10 cellular contexts compared by ENCODE assay signal in the genomic region with DNA sequence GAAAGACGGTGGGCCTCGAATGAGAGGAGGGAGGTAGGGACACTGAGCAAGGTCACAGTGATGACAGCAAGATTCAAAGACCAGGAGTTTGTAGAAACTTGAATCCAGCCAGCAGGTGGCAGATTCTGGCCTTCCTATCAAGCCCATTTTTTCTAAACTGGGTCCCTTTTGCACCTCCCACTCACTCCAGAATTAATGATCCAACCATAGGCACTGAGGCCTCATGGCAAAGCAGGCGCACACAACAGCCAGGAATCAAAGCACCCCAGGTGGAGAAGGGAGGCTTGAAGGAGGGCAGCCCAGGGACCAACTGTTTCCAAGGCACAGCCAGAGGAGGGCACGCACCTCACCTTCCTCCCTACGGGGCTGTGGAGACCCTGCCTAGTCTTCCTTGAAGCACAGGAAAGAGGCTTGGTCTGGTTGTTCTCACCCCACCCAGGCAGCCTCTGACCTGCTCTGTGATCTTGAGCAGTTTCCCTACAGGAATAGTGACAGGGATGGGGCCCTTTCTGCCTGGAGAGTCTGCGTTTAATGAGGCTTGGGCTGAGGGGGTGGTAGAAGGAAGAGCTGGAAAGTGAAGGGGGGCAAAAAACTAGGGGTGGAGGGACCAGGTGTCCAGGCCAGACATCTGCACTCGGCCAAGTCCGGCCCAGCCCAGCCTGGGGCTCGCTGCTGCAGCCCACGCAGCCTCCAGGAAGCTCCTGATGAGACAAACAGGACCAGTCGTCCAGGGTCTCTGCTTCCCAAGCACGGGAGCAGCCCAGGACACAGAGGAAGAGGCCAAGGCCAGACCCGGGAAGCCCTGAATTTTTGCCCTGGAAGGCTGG.
A peak's percentile ranks its signal among the peaks of the same experiment; 100 is the strongest.
DNase-seq lines count a peak whose midpoint lies in the region; ATAC-seq, FAIRE-seq and TF ChIP-seq lines count a peak whose summit lies in the region.
"Had no signal": no experiment of that assay in that cellular context is flagged by ENCODE, and none has a peak within 500 bp of the region (broad histone marks: within the 10 kb centered on the region; RNA-seq: fewer than 3 reads in every experiment).

No MANE protein-coding gene starts in this region.

- FAIRE-seq in H1 (lab: Jason Lieb, UNC): peak; percentile 81

- peak overlapping the region; percentile 61; the same call in 1 of the 2 replicates for H2BK5ac ChIP-seq in H1 (ENCODE audit: low read depth, low read length)

- H2AFZ ChIP-seq in H1 (ENCODE audit: low read length): 0 out of 2 replicates have a peak overlapping the region, but pooled peaks have one; percentile 68

- ATAC-seq in GM21825 (IDR thresholded peaks at IDR 0.05; ENCODE audit: unreplicated experiment): no peak
- ATAC-seq in GM19455 (IDR thresholded peaks at IDR 0.05; ENCODE audit: unreplicated experiment): no peak

- H3K27me3 ChIP-seq in H1 (replicated peaks in 1 of 4; ENCODE audit: control insufficient read depth in 3 of 4, extremely low read depth in 1 of 4, insufficient read depth in 3 of 4, low read length in 3 of 4): no peaks in the 10 kb centered on the region; a peak in 1 of 7 replicates

- CTCF ChIA-PET in RWPE1 (lab: Yijun Ruan, JAX) (interaction anchor here (0.7 to 1.9 kb wide), 6 partner anchors 29 to 194 kb away, joined by 3 to 9 read pairs (median 4); no protein-coding TSS in a partner anchor), H1 (lab: Charles Lee; ENCODE audit: partially characterized antibody) (interaction anchor here (0.6 to 4.2 kb wide), 12 partner anchors 9 to 301 kb away, joined by 3 to 38 read pairs (median 5); no protein-coding TSS in a partner anchor)

- no peak overlapping the region for H3K4ac ChIP-seq in H1 (replicated peaks; ENCODE audit: insufficient read length, low read depth, low read length)

- H4K91ac ChIP-seq in H1 (replicated peaks; ENCODE audit: insufficient read length, low read length): peak overlapping the region; percentile 63

- H3K4me2 ChIP-seq in H1 (ENCODE audit: insufficient read depth in 1 of 2, low read depth in 2 of 2, low read length in 2 of 2): no peak overlapping the region

- H3K56ac ChIP-seq in H1 (replicated peaks; ENCODE audit: insufficient read length, low read depth, low read length): no peak overlapping the region

- H4K20me1 ChIP-seq in H1 (replicated peaks in 1 of 2; ENCODE audit: control insufficient read depth in 1 of 2, insufficient read depth in 2 of 2, low read length in 2 of 2): no peaks in the 10 kb centered on the region

- 72% methylated on average over 13 of the region's 13 CpGs; no CpG with 5 or more reads in 1 of the 2 experiments for WGBS in H1 (ENCODE audit: extremely low coverage in 1 of 2, insufficient coverage in 1 of 2, insufficient read length in 1 of 2, insufficient replicate concordance in 2 of 2, low coverage in 1 of 2, low lambda C conversion rate in 2 of 2, missing lambda C conversion rate in 1 of 2), 2 experiments

- H4K5ac ChIP-seq in H1 (ENCODE audit: insufficient read length, low read depth, low read length): no peak overlapping the region

- DNase-seq in GM20000 (ENCODE audit: low spot score) (no peak), RWPE1 (ENCODE audit: low spot score) (peak; percentile 40), H1 (ENCODE audit: low read depth in 1 of 2, low spot score in 2 of 2) (peak; percentile 19 to 54), medulla oblongata (ENCODE audit: extremely low spot score) (peak; percentile 85), ureter (ENCODE audit: low spot score) (peak; percentile 54)
- DNase-seq: naive B cell had no signal

- POLR2A ChIA-PET in RWPE1 (lab: Yijun Ruan, JAX; ENCODE audit: low non-redundant PET): no interaction called here
- POLR2A ChIA-PET in H1 (lab: Charles Lee; ENCODE audit: partially characterized antibody): interaction anchor here (1.1 kb wide), 1 partner anchor 145 kb away, joined by 4 read pairs; no protein-coding TSS in a partner anchor

- H3K79me2 ChIP-seq in H1 (ENCODE audit: control insufficient read depth in 1 of 2, insufficient read depth in 2 of 2, low read length in 2 of 2): no peaks in the 10 kb centered on the region

- no peaks in the 10 kb centered on the region for H3K9me3 ChIP-seq in H1 (ENCODE audit: insufficient read depth in 2 of 2, low read depth in 1 of 2, low read length in 1 of 2)
- H3K9me3 ChIP-seq: SJSA1 had no signal

- H3K79me1 ChIP-seq in H1 (ENCODE audit: low read depth, low read length): no peaks in the 10 kb centered on the region

- H3K4me1 ChIP-seq in H1 (replicated peaks in 1 of 4; ENCODE audit: control insufficient read depth in 3 of 4, insufficient read depth in 4 of 4, low read length in 3 of 4): peaks cover 0 to 7% (median 4%) of the 10 kb centered on the region in 4 experiments; a peak in 4 of 7 replicates
- H3K4me1 ChIP-seq: SJSA1 had no signal

- H2BK120ac ChIP-seq in H1 (replicated peaks; ENCODE audit: low read depth, low read length): no peak overlapping the region

- H3K36me3 ChIP-seq in H1 (ENCODE audit: control insufficient read depth in 2 of 4, insufficient read depth in 4 of 4, low read length in 3 of 4): no peaks in the 10 kb centered on the region
- H3K36me3 ChIP-seq: SJSA1 had no signal

- TF ChIP-seq CTCF in C4-2B (conservative IDR thresholded peaks at IDR 0.05) (peak; percentile 68), GM20000 (IDR thresholded peaks at IDR 0.05; ENCODE audit: extremely low read depth, missing control alignments) (peak; percentile 29), RWPE1 (conservative IDR thresholded peaks at IDR 0.05; ENCODE audit: low read depth) (no peak; the same call in 1 of the 2 replicates), H1 (IDR thresholded peaks at IDR 0.05; ENCODE audit: control extremely low read depth in 1 of 3, insufficient read depth in 1 of 3, low read depth in 1 of 3, low read length in 3 of 3) (peak in 2 of 3 experiments; percentile 56 to 61; a peak in 3 of 4 replicates)

- H3K9ac ChIP-seq in H1 (replicated peaks in 1 of 4; ENCODE audit: extremely low read depth in 1 of 4, low read depth in 3 of 4, low read length in 3 of 4): no peak overlapping the region

- no peak for TF ChIP-seq EP300 in H1 (IDR thresholded peaks at IDR 0.05; ENCODE audit: borderline replicate concordance in 1 of 2, low read depth in 2 of 2, low read length in 2 of 2)

- TF ChIP-seq POLR2A in H1 (IDR thresholded peaks at IDR 0.05; ENCODE audit: control extremely low read depth in 1 of 2, low read depth in 2 of 2, low read length in 2 of 2): no peak

- H3K23ac ChIP-seq in H1 (ENCODE audit: insufficient read length): no peak overlapping the region

- no peaks in the 10 kb centered on the region; the same call in 1 of the 2 replicates for H3K23me2 ChIP-seq in H1 (ENCODE audit: low read depth, low read length)

- TF ChIP-seq RAD21 in H1 (IDR thresholded peaks at IDR 0.05 in 1 of 2, conservative IDR thresholded peaks at IDR 0.05 in 1 of 2; ENCODE audit: low read depth in 2 of 2, low read length in 2 of 2): peak; percentile 74 to 79

- no peak overlapping the region for H2BK20ac ChIP-seq in H1 (ENCODE audit: low read length)

- no peak overlapping the region for H3K27ac ChIP-seq in C4-2B
- H3K27ac ChIP-seq in RWPE1: peak overlapping the region; percentile 50; the same call in 1 of the 2 replicates
- H3K27ac ChIP-seq in H1 (ENCODE audit: low read depth, low read length): no peak overlapping the region
- H3K27ac ChIP-seq: SJSA1 had no signal

- H3K18ac ChIP-seq in H1 (ENCODE audit: extremely low read depth, low read length): no peak overlapping the region

- H4K8ac ChIP-seq in H1 (ENCODE audit: extremely low read depth, insufficient read depth, low read length): peak overlapping the region; percentile 81; the same call in 1 of the 2 replicates

- H2BK12ac ChIP-seq in H1 (ENCODE audit: low read depth, low read length): no peak overlapping the region; the same call in 1 of the 2 replicates

- 0 out of 2 replicates have a peak overlapping the region, but pooled peaks have one; percentile 98 for H2BK15ac ChIP-seq in H1 (ENCODE audit: low read length)

- H3K4me3 ChIP-seq in H1 (ENCODE audit: extremely low read depth in 1 of 4, insufficient read depth in 2 of 4, low read depth in 3 of 4, low read length in 4 of 4): no peak overlapping the region
- H3K4me3 ChIP-seq: SJSA1 had no signal

- no peak overlapping the region for H3K14ac ChIP-seq in H1 (ENCODE audit: insufficient read length)

- H2AK5ac ChIP-seq in H1 (ENCODE audit: low read depth, low read length): no peak overlapping the region

TF ChIP-seq in H1, 55 proteins besides CTCF, POLR2A, EP300 and RAD21:
- no peak for TF ChIP-seq BCL11A (IDR thresholded peaks at IDR 0.05; ENCODE audit: low read depth in 2 of 2, low read length in 2 of 2)
- no peak for TF ChIP-seq ZNF274 (IDR thresholded peaks at IDR 0.05; ENCODE audit: borderline replicate concordance, extremely low read depth, low read length)
- no peak for TF ChIP-seq SIX5 (IDR thresholded peaks at IDR 0.05; ENCODE audit: low read depth, low read length)
- TF ChIP-seq, protein P1, sequence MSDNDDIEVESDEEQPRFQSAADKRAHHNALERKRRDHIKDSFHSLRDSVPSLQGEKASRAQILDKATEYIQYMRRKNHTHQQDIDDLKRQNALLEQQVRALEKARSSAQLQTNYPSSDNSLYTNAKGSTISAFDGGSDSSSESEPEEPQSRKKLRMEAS (IDR thresholded peaks at IDR 0.05): no peak
